ENCODE assay signal across 11 cellular contexts in genomic region chr1:48610628-48611542, GRCh38.
DNase-seq lines count a peak whose midpoint lies in the region.
"Had no signal": no experiment of that assay in that cellular context is flagged by ENCODE, and none has a peak within 500 bp of the region (broad histone marks: within the 10 kb centered on the region; RNA-seq: fewer than 3 reads in every experiment).

No MANE protein-coding gene starts in this region.

- peaks cover 17% of the 10 kb centered on the region for H3K4me1 ChIP-seq in stomach smooth muscle (ENCODE audit: control insufficient read depth, insufficient read depth, low read length)

- no peaks in the 10 kb centered on the region for H3K4me1 Mint-ChIP-seq in activated T-helper 2 cell treated with anti-CD3 and anti-CD28 coated beads, Interferon-gamma antibody, Interleukin-2, Interleukin-4, amounts not matched to agents 10 μg/mL and 5 μg/mL and 100 μg/mL, durations not matched to agents 14 hours and 24 hours and 36 hours (ENCODE audit: low read depth)
- no peaks in the 10 kb centered on the region for H3K4me1 Mint-ChIP-seq in activated CD4-positive, alpha-beta memory T cell treated with anti-CD3 and anti-CD28 coated beads, Interleukin-2, amount 10 ng/mL, durations not matched to agents 7 days and 5 days

- peak overlapping the region; percentile 5 to 36 for H3K9ac ChIP-seq in stomach smooth muscle (ENCODE audit: low read length in 2 of 2)

- no peaks in the 10 kb centered on the region for H3K27me3 ChIP-seq in stomach smooth muscle (ENCODE audit: control insufficient read depth in 1 of 2, insufficient read depth in 2 of 2, low read length in 2 of 2)

- H3K27me3 Mint-ChIP-seq in activated T-helper 2 cell treated with anti-CD3 and anti-CD28 coated beads, Interferon-gamma antibody, Interleukin-2, Interleukin-4, amounts not matched to agents 10 μg/mL and 5 μg/mL and 100 μg/mL, durations not matched to agents 14 hours and 24 hours and 36 hours (ENCODE audit: low read depth) = peaks cover 4% of the 10 kb centered on the region
- H3K27me3 Mint-ChIP-seq in activated CD4-positive, alpha-beta memory T cell treated with anti-CD3 and anti-CD28 coated beads, Interleukin-2, amount 10 ng/mL, durations not matched to agents 7 days and 5 days = no peaks in the 10 kb centered on the region
- H3K27me3 Mint-ChIP-seq: dendritic cell treated with granulocyte-macrophage colony-stimulating factor and Interleukin-4, amounts not matched to agents 40 ng/mL and 50 ng/mL, for 4 days had no signal

- no peak overlapping the region for H3K4me3 Mint-ChIP-seq in activated T-helper 2 cell treated with anti-CD3 and anti-CD28 coated beads, Interferon-gamma antibody, Interleukin-2, Interleukin-4, amounts not matched to agents 10 μg/mL and 5 μg/mL and 100 μg/mL, durations not matched to agents 14 hours and 24 hours and 36 hours (ENCODE audit: low read depth)
- H3K4me3 Mint-ChIP-seq in activated CD4-positive, alpha-beta memory T cell treated with anti-CD3 and anti-CD28 coated beads, Interleukin-2, amount 10 ng/mL, durations not matched to agents 7 days and 5 days = no peak overlapping the region
- H3K4me3 Mint-ChIP-seq: dendritic cell treated with granulocyte-macrophage colony-stimulating factor and Interleukin-4, amounts not matched to agents 40 ng/mL and 50 ng/mL, for 4 days had no signal

- CTCF ChIA-PET in activated CD4-positive, alpha-beta memory T cell treated with anti-CD3 and anti-CD28 coated beads, Interleukin-2, amount 10 ng/mL, durations not matched to agents 7 days and 5 days (lab: Charles Lee) = no interaction called here

- intact Hi-C loops in activated T-helper 2 cell treated with anti-CD3 and anti-CD28 coated beads, Interferon-gamma antibody, Interleukin-2, Interleukin-4, amounts not matched to agents 10 μg/mL and 5 μg/mL and 100 μg/mL, durations not matched to agents 14 hours and 24 hours and 36 hours (cut with micrococcal nuclease) = no loop called here

- POLR2A ChIA-PET in activated CD4-positive, alpha-beta memory T cell treated with anti-CD3 and anti-CD28 coated beads, Interleukin-2, amount 10 ng/mL, durations not matched to agents 7 days and 5 days (lab: Charles Lee) = no interaction called here

- no peaks in the 10 kb centered on the region for H3K9me3 ChIP-seq in stomach smooth muscle (ENCODE audit: control insufficient read depth in 2 of 2, low read length in 2 of 2)

- H3K9me3 Mint-ChIP-seq in activated T-helper 2 cell treated with anti-CD3 and anti-CD28 coated beads, Interferon-gamma antibody, Interleukin-2, Interleukin-4, amounts not matched to agents 10 μg/mL and 5 μg/mL and 100 μg/mL, durations not matched to agents 14 hours and 24 hours and 36 hours = no peaks in the 10 kb centered on the region
- no peaks in the 10 kb centered on the region for H3K9me3 Mint-ChIP-seq in activated CD4-positive, alpha-beta memory T cell treated with anti-CD3 and anti-CD28 coated beads, Interleukin-2, amount 10 ng/mL, durations not matched to agents 7 days and 5 days
- H3K9me3 Mint-ChIP-seq: dendritic cell treated with granulocyte-macrophage colony-stimulating factor and Interleukin-4, amounts not matched to agents 40 ng/mL and 50 ng/mL, for 4 days had no signal

- no peaks in the 10 kb centered on the region for H3K36me3 ChIP-seq in stomach smooth muscle (ENCODE audit: control insufficient read depth in 2 of 2, insufficient read depth in 2 of 2, low read length in 2 of 2)

- no peak overlapping the region for H3K4me3 ChIP-seq in stomach smooth muscle (ENCODE audit: low read length in 2 of 2)

- H3K27ac ChIP-seq in stomach smooth muscle (ENCODE audit: low read length) = peak overlapping the region; percentile 18

- no peak overlapping the region for H3K27ac Mint-ChIP-seq in activated T-helper 2 cell treated with anti-CD3 and anti-CD28 coated beads, Interferon-gamma antibody, Interleukin-2, Interleukin-4, amounts not matched to agents 10 μg/mL and 5 μg/mL and 100 μg/mL, durations not matched to agents 14 hours and 24 hours and 36 hours
- no peak overlapping the region for H3K27ac Mint-ChIP-seq in activated CD4-positive, alpha-beta memory T cell treated with anti-CD3 and anti-CD28 coated beads, Interleukin-2, amount 10 ng/mL, durations not matched to agents 7 days and 5 days
- H3K27ac Mint-ChIP-seq: dendritic cell treated with granulocyte-macrophage colony-stimulating factor and Interleukin-4, amounts not matched to agents 40 ng/mL and 50 ng/mL, for 4 days had no signal

- no peaks in the 10 kb centered on the region for H3K36me3 Mint-ChIP-seq in activated T-helper 2 cell treated with anti-CD3 and anti-CD28 coated beads, Interferon-gamma antibody, Interleukin-2, Interleukin-4, amounts not matched to agents 10 μg/mL and 5 μg/mL and 100 μg/mL, durations not matched to agents 14 hours and 24 hours and 36 hours (ENCODE audit: low read depth)
- no peaks in the 10 kb centered on the region for H3K36me3 Mint-ChIP-seq in activated CD4-positive, alpha-beta memory T cell treated with anti-CD3 and anti-CD28 coated beads, Interleukin-2, amount 10 ng/mL, durations not matched to agents 7 days and 5 days (ENCODE audit: low read depth)

- peak; percentile 96 for DNase-seq in NCI-H2029 (lab: John Stamatoyannopoulos, UW)
- DNase-seq in anterior cingulate cortex (lab: John Stamatoyannopoulos, UW) = peak in 50 of 58 donors; percentile 3 to 76 (median 36)
- DNase-seq in islet precursor cell = peak; percentile 58
- no peak for DNase-seq in activated CD4-positive, alpha-beta T cell treated with anti-CD3 and anti-CD28 coated beads, Interleukin-2, amount 50 U/mL, for 1 hour
- DNase-seq in NCI-H526 treated with DMSO at 0.1 percent for 48 hours (lab: John Stamatoyannopoulos, UW) = no peak
- DNase-seq in activated T-helper 2 cell treated with anti-CD3 and anti-CD28 coated beads, Interferon-gamma antibody, Interleukin-2, Interleukin-4, amounts not matched to agents 10 μg/mL and 5 μg/mL and 100 μg/mL, durations not matched to agents 14 hours and 24 hours and 36 hours (ENCODE audit: low spot score) = no peak
- DNase-seq in activated CD4-positive, alpha-beta memory T cell treated with anti-CD3 and anti-CD28 coated beads, Interleukin-2, amount 10 ng/mL, durations not matched to agents 7 days and 5 days = no peak
- DNase-seq: activated naive CD4-positive, alpha-beta T cell; RPMI8226 had no signal

Comparison
In these comparisons a context has a peak if more than half of its experiments do, and no peak if none do; other contexts are left out.
1. DNase-seq: peak in NCI-H2029 (single experiment), anterior cingulate cortex (50 of 58) and islet precursor cell (single experiment); none in activated CD4-positive, alpha-beta T cell treated with anti-CD3 and anti-CD28 coated beads, Interleukin-2, amount 50 U/mL, for 1 hour (single experiment), NCI-H526 treated with DMSO at 0.1 percent for 48 hours (single experiment), activated T-helper 2 cell treated with anti-CD3 and anti-CD28 coated beads, Interferon-gamma antibody, Interleukin-2, Interleukin-4, amounts not matched to agents 10 μg/mL and 5 μg/mL and 100 μg/mL, durations not matched to agents 14 hours and 24 hours and 36 hours (single experiment) and activated CD4-positive, alpha-beta memory T cell treated with anti-CD3 and anti-CD28 coated beads, Interleukin-2, amount 10 ng/mL, durations not matched to agents 7 days and 5 days (single experiment).